In the genomic region with DNA sequence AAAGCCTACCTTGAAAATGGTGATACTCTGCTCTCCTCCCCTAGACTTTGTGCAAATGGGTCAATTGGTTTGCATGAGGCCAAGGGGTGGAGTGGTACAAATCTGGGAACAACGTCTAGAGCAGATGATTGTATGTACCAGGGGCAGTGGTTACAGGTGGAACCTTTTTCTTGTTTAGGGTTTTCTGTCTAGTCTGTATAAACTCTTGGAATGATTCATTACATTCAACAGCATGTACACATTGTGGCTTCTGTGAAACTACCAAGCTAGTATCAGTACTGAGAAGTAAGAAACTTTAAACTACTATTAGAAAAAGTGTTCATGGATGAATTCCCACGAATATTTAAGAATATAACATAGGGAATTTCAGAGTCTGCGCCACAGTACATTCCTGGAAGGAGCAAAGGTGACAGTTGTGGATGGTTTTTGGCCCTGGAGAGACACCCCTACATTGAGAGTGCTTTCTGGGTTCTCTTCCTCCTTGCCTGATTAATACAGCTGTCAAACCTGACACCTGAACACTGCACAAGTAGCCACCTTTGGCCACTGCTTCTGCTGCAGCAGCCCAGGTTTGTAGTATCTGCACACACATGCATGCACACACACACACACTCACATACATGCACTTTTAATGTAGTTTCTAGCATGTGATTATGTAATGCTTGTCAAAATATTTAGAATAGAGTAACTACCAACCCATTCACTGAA, we compare ENCODE assay signal across 15 cellular contexts. TPM values are rescaled to one million over a fixed set of nuclear protein-coding genes. Genes with fewer than 3 reads are reported as not detected.
DNase-seq lines count a peak whose midpoint lies in the region; ATAC-seq, FAIRE-seq and TF ChIP-seq lines count a peak whose summit lies in the region.
"Had no signal": no experiment of that assay in that cellular context is flagged by ENCODE, and none has a peak within 500 bp of the region (broad histone marks: within the 10 kb centered on the region; RNA-seq: fewer than 3 reads in every experiment).

No MANE protein-coding gene starts in this region.

- TF ChIP-seq CTCF in RWPE1 (conservative IDR thresholded peaks at IDR 0.05; ENCODE audit: low read depth) = no peak

- peaks cover 3% of the 10 kb centered on the region for H3K4me1 Mint-ChIP-seq in activated CD4-positive, alpha-beta memory T cell treated with anti-CD3 and anti-CD28 coated beads, Interleukin-2, amount 10 ng/mL, durations not matched to agents 7 days and 5 days

- peaks cover 31% of the 10 kb centered on the region for H3K27me3 Mint-ChIP-seq in activated CD4-positive, alpha-beta memory T cell treated with anti-CD3 and anti-CD28 coated beads, Interleukin-2, amount 10 ng/mL, durations not matched to agents 7 days and 5 days

- H3K27ac ChIP-seq in RWPE1 = no peak overlapping the region
- H3K27ac ChIP-seq: BLaER1 had no signal

- H3K4me3 Mint-ChIP-seq in activated CD4-positive, alpha-beta memory T cell treated with anti-CD3 and anti-CD28 coated beads, Interleukin-2, amount 10 ng/mL, durations not matched to agents 7 days and 5 days = no peak overlapping the region

- peak; percentile 99 for ATAC-seq in GM19455 (IDR thresholded peaks at IDR 0.05; ENCODE audit: unreplicated experiment)
- ATAC-seq in HG02870 (IDR thresholded peaks at IDR 0.05; ENCODE audit: unreplicated experiment) = peak; percentile 100
- ATAC-seq in HG03520 (IDR thresholded peaks at IDR 0.05; ENCODE audit: unreplicated experiment) = peak; percentile 99
- ATAC-seq: Panc1 had no signal

- peak; percentile 82 for FAIRE-seq in GM18507 (lab: Jason Lieb, UNC)
- FAIRE-seq: bronchial epithelial cell, TTC549 had no signal

- no peaks in the 10 kb centered on the region for H3K36me3 Mint-ChIP-seq in activated CD4-positive, alpha-beta memory T cell treated with anti-CD3 and anti-CD28 coated beads, Interleukin-2, amount 10 ng/mL, durations not matched to agents 7 days and 5 days (ENCODE audit: low read depth)

- peaks cover 2% of the 10 kb centered on the region for H3K9me3 Mint-ChIP-seq in activated CD4-positive, alpha-beta memory T cell treated with anti-CD3 and anti-CD28 coated beads, Interleukin-2, amount 10 ng/mL, durations not matched to agents 7 days and 5 days
- H3K9me3 Mint-ChIP-seq: activated T-helper 2 cell treated with anti-CD3 and anti-CD28 coated beads, Interferon-gamma antibody, Interleukin-2, Interleukin-4, amounts not matched to agents 10 μg/mL and 5 μg/mL and 100 μg/mL, durations not matched to agents 14 hours and 24 hours and 36 hours had no signal

- DNase-seq in GM18507 (ENCODE audit: extremely low spot score, insufficient read length, low read depth) (peak; percentile 12), RWPE1 (ENCODE audit: low spot score) (no peak), retina (no peak), SIG-M5 (lab: John Stamatoyannopoulos, UW) (no peak)
- DNase-seq in activated CD4-positive, alpha-beta memory T cell treated with anti-CD3 and anti-CD28 coated beads, Interleukin-2, amount 10 ng/mL, durations not matched to agents 7 days and 5 days = no peak
- DNase-seq: NCI-H146 had no signal

- CTCF ChIA-PET in RWPE1 (lab: Yijun Ruan, JAX) = no interaction called here
- CTCF ChIA-PET in activated CD4-positive, alpha-beta memory T cell treated with anti-CD3 and anti-CD28 coated beads, Interleukin-2, amount 10 ng/mL, durations not matched to agents 7 days and 5 days (lab: Charles Lee) = no interaction called here

- H3K27ac Mint-ChIP-seq in activated CD4-positive, alpha-beta memory T cell treated with anti-CD3 and anti-CD28 coated beads, Interleukin-2, amount 10 ng/mL, durations not matched to agents 7 days and 5 days = no peak overlapping the region
- H3K27ac Mint-ChIP-seq: activated T-helper 2 cell treated with anti-CD3 and anti-CD28 coated beads, Interferon-gamma antibody, Interleukin-2, Interleukin-4, amounts not matched to agents 10 μg/mL and 5 μg/mL and 100 μg/mL, durations not matched to agents 14 hours and 24 hours and 36 hours had no signal

- POLR2A ChIA-PET in RWPE1 (lab: Yijun Ruan, JAX; ENCODE audit: low non-redundant PET) = no interaction called here
- POLR2A ChIA-PET in activated CD4-positive, alpha-beta memory T cell treated with anti-CD3 and anti-CD28 coated beads, Interleukin-2, amount 10 ng/mL, durations not matched to agents 7 days and 5 days (lab: Charles Lee) = no interaction called here

RNA-seq across cellular contexts. Expression of gene CFAP221, which starts 30.0 kb away (rescaled TPM):
- total RNA-seq in activated CD4-positive, alpha-beta memory T cell treated with anti-CD3 and anti-CD28 coated beads, Interleukin-2, amount 10 ng/mL, durations not matched to agents 7 days and 5 days = not detected
- total RNA-seq: activated T-helper 2 cell treated with anti-CD3 and anti-CD28 coated beads, Interferon-gamma antibody, Interleukin-2, Interleukin-4, amounts not matched to agents 10 μg/mL and 5 μg/mL and 100 μg/mL, durations not matched to agents 14 hours and 24 hours and 36 hours; epithelial cell of proximal tubule had no signal

RNA-seq across cellular contexts. Expression of gene SCTR, which starts 50.0 kb away (rescaled TPM):
- total RNA-seq in activated CD4-positive, alpha-beta memory T cell treated with anti-CD3 and anti-CD28 coated beads, Interleukin-2, amount 10 ng/mL, durations not matched to agents 7 days and 5 days = not detected
- total RNA-seq: activated T-helper 2 cell treated with anti-CD3 and anti-CD28 coated beads, Interferon-gamma antibody, Interleukin-2, Interleukin-4, amounts not matched to agents 10 μg/mL and 5 μg/mL and 100 μg/mL, durations not matched to agents 14 hours and 24 hours and 36 hours; bronchial epithelial cell; epithelial cell of proximal tubule had no signal
